Comparison of ENCODE assay signal across 28 cellular contexts in the genomic region with DNA sequence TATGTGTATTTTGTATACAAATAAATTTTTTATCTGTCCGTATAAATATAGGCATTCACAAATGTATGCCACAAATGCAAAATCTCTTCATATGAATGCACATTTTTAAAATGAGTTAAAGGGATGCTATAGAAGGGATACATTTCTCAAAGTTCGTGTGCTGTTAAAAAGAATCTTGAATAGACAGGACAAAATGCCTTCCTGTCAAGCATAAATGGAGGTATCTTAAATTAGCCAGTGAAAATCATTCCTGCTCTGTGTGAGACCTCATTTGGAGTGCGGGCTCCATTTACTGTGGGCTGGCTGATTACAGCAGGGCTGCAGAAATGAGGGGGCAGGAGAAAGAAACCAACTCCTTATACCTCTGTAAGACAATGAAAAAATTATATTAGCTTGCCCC.
"Had no signal": no experiment of that assay in that cellular context is flagged by ENCODE, and none has a peak within 500 bp of the region (broad histone marks: within the 10 kb centered on the region; RNA-seq: fewer than 3 reads in every experiment).

No MANE protein-coding gene starts in this region.

- H3K79me2 ChIP-seq: parathyroid adenoma had no signal

- H3K9ac ChIP-seq: parathyroid adenoma had no signal

- H3K36me3 Mint-ChIP-seq: immature natural killer cell, mesothelial cell of epicardium, naive B cell, natural killer cell had no signal

- ATAC-seq: heart left ventricle; natural killer cell; psoas muscle; right lobe of liver; stimulated activated naive B cell treated with anti-CD40 and anti-IgM and Interleukin-4, amounts not matched to agents 10 μg/mL and 1 μg/mL and 100 μg/mL, for 72 hours; stimulated activated naive CD8-positive, alpha-beta T cell treated with anti-CD3 and anti-CD28 coated beads, Interleukin-15, Interleukin-2, amounts not matched to agents 100 U/mL and 50 U/mL, for 24 hours; upper lobe of right lung had no signal

- H3K4me3 Mint-ChIP-seq: immature natural killer cell; mesothelial cell of epicardium; naive B cell; natural killer cell; nephron progenitor cell; stimulated activated naive B cell treated with anti-CD40 and anti-IgM and Interleukin-4, amounts not matched to agents 10 μg/mL and 1 μg/mL and 100 μg/mL, for 72 hours had no signal

- H3K4me2 ChIP-seq: smooth muscle cell had no signal

- DNase-seq: heart left ventricle; hypothalamus; immature natural killer cell; left ventricle myocardium inferior; mesendoderm; naive B cell; natural killer cell; nephron progenitor cell; occipital lobe; psoas muscle; right lobe of liver; stimulated activated CD4-positive, alpha-beta T cell treated with anti-CD3 and anti-CD28 coated beads, Interleukin-1b, Interleukin-23, amount 100 ng/mL, for 48 hours; stimulated activated CD4-positive, alpha-beta T cell treated with anti-CD3 and anti-CD28 coated beads, Interleukin-2, amount 100 ng/mL, for 48 hours; stimulated activated CD4-positive, alpha-beta T cell treated with anti-CD3 and anti-CD28 coated beads, Interleukin-4, amount 100 ng/mL, for 4 hours; stimulated activated CD8-positive, alpha-beta memory T cell treated with anti-CD3 and anti-CD28 coated beads, Interleukin-4, amount 100 ng/mL, for 48 hours; stimulated activated naive B cell treated with anti-CD40 and anti-IgM and Interleukin-4, amounts not matched to agents 10 μg/mL and 1 μg/mL and 100 μg/mL, for 72 hours; stimulated activated naive CD8-positive, alpha-beta T cell treated with anti-CD3 and anti-CD28 coated beads, Interleukin-15, Interleukin-2, amounts not matched to agents 100 U/mL and 50 U/mL, for 24 hours; tibial artery; trophoblast cell; upper lobe of right lung had no signal

- H3K9me3 ChIP-seq: heart left ventricle, left ventricle myocardium inferior, neutrophil, psoas muscle, right atrium auricular region, right lobe of liver, suprapubic skin, thoracic aorta, tibial artery, upper lobe of right lung had no signal

- H3K4me3 ChIP-seq: heart left ventricle, left ventricle myocardium inferior, lung, psoas muscle, right atrium auricular region, right lobe of liver, smooth muscle cell, suprapubic skin, thoracic aorta, tibial artery, upper lobe of right lung had no signal

- H3K4me1 Mint-ChIP-seq: immature natural killer cell had no signal

- H3K36me3 ChIP-seq: heart left ventricle, left ventricle myocardium inferior, neutrophil, right atrium auricular region, right lobe of liver, suprapubic skin, thoracic aorta, tibial artery, upper lobe of right lung had no signal

- H3K9me3 Mint-ChIP-seq: immature natural killer cell; mesothelial cell of epicardium; natural killer cell; nephron progenitor cell; stimulated activated naive B cell treated with anti-CD40 and anti-IgM and Interleukin-4, amounts not matched to agents 10 μg/mL and 1 μg/mL and 100 μg/mL, for 72 hours had no signal

- H3K27ac ChIP-seq: heart left ventricle, left ventricle myocardium inferior, neutrophil, parathyroid adenoma, psoas muscle, right atrium auricular region, right lobe of liver, suprapubic skin, thoracic aorta, tibial artery, upper lobe of right lung had no signal

- H3K27ac Mint-ChIP-seq: immature natural killer cell; mesothelial cell of epicardium; naive B cell; natural killer cell; nephron progenitor cell; stimulated activated naive B cell treated with anti-CD40 and anti-IgM and Interleukin-4, amounts not matched to agents 10 μg/mL and 1 μg/mL and 100 μg/mL, for 72 hours had no signal

- H3K4me1 ChIP-seq: parathyroid adenoma, psoas muscle, right lobe of liver, suprapubic skin had no signal

- H2AFZ ChIP-seq: parathyroid adenoma had no signal

- H3K27me3 ChIP-seq: neutrophil, right atrium auricular region, right lobe of liver had no signal
